In the genomic region with DNA sequence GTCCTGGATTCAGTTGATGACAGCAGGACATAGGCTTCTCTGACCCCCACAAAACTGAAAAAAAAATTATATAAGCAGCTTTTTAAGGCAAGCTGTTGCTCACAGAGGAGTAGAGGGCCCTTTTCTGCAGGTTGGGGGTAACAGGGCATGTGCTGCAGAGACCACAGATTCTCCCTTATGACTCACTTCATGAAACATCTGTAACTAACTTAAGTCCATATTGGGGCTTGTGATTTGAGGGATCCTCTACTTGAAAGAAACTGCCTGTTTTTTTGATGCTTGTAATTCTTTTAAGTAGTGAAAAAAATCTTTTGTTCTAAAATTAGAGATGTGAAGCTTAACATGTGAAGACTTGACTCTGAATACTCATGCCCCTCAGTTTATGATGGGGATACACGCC, we compare ENCODE assay signal across 8 cellular contexts. TPM values are rescaled to one million over a fixed set of nuclear protein-coding genes. Genes with fewer than 3 reads are reported as not detected.
DNase-seq lines count a peak whose midpoint lies in the region; ATAC-seq and TF ChIP-seq lines count a peak whose summit lies in the region.

No MANE protein-coding gene starts in this region.

- H3K27ac Mint-ChIP-seq in activated T-helper 2 cell treated with anti-CD3 and anti-CD28 coated beads, Interferon-gamma antibody, Interleukin-2, Interleukin-4, amounts not matched to agents 10 μg/mL and 5 μg/mL and 100 μg/mL, durations not matched to agents 14 hours and 24 hours and 36 hours: peak overlapping the region; percentile 46

- TF ChIP-seq CTCF in AG09309 (IDR thresholded peaks at IDR 0.05; ENCODE audit: control insufficient read depth, insufficient read depth, low read depth, low read length, missing control alignments): no peak

- DNase-seq in AG09309 (ENCODE audit: low read depth) (peak; percentile 67), SHP77 (lab: John Stamatoyannopoulos, UW) (no peak), inferior parietal cortex (ENCODE audit: extremely low spot score) (no peak), posterior vena cava (ENCODE audit: low spot score) (no peak)
- no peak for DNase-seq in activated T-helper 2 cell treated with anti-CD3 and anti-CD28 coated beads, Interferon-gamma antibody, Interleukin-2, Interleukin-4, amounts not matched to agents 10 μg/mL and 5 μg/mL and 100 μg/mL, durations not matched to agents 14 hours and 24 hours and 36 hours (ENCODE audit: low spot score)

- H3K27me3 Mint-ChIP-seq in activated T-helper 2 cell treated with anti-CD3 and anti-CD28 coated beads, Interferon-gamma antibody, Interleukin-2, Interleukin-4, amounts not matched to agents 10 μg/mL and 5 μg/mL and 100 μg/mL, durations not matched to agents 14 hours and 24 hours and 36 hours (ENCODE audit: low read depth): no peaks in the 10 kb centered on the region

- H3K4me3 Mint-ChIP-seq in activated T-helper 2 cell treated with anti-CD3 and anti-CD28 coated beads, Interferon-gamma antibody, Interleukin-2, Interleukin-4, amounts not matched to agents 10 μg/mL and 5 μg/mL and 100 μg/mL, durations not matched to agents 14 hours and 24 hours and 36 hours (ENCODE audit: low read depth): no peak overlapping the region

- ATAC-seq in GM19023 (IDR thresholded peaks at IDR 0.05; ENCODE audit: unreplicated experiment) (peak; percentile 98), HG03025 (IDR thresholded peaks at IDR 0.05; ENCODE audit: low FRiP score, unreplicated experiment) (peak; percentile 95), esophagus mucosa (no peak)

- no peak overlapping the region for H3K4me3 ChIP-seq in AG09309 (ENCODE audit: control insufficient read depth, low read depth, low read length)

- intact Hi-C loops in activated T-helper 2 cell treated with anti-CD3 and anti-CD28 coated beads, Interferon-gamma antibody, Interleukin-2, Interleukin-4, amounts not matched to agents 10 μg/mL and 5 μg/mL and 100 μg/mL, durations not matched to agents 14 hours and 24 hours and 36 hours (cut with micrococcal nuclease): loop anchor here (5.0 kb wide), 2 partner anchors 50 to 110 kb away; no protein-coding TSS in a partner anchor
- intact Hi-C loops in posterior vena cava (cut with DNase I): no loop called here

- H3K9me3 Mint-ChIP-seq in activated T-helper 2 cell treated with anti-CD3 and anti-CD28 coated beads, Interferon-gamma antibody, Interleukin-2, Interleukin-4, amounts not matched to agents 10 μg/mL and 5 μg/mL and 100 μg/mL, durations not matched to agents 14 hours and 24 hours and 36 hours: no peaks in the 10 kb centered on the region

- peaks cover 69% of the 10 kb centered on the region for H3K36me3 Mint-ChIP-seq in activated T-helper 2 cell treated with anti-CD3 and anti-CD28 coated beads, Interferon-gamma antibody, Interleukin-2, Interleukin-4, amounts not matched to agents 10 μg/mL and 5 μg/mL and 100 μg/mL, durations not matched to agents 14 hours and 24 hours and 36 hours (ENCODE audit: low read depth)

- peaks cover 32% of the 10 kb centered on the region for H3K4me1 Mint-ChIP-seq in activated T-helper 2 cell treated with anti-CD3 and anti-CD28 coated beads, Interferon-gamma antibody, Interleukin-2, Interleukin-4, amounts not matched to agents 10 μg/mL and 5 μg/mL and 100 μg/mL, durations not matched to agents 14 hours and 24 hours and 36 hours (ENCODE audit: low read depth)

RNA-seq across cellular contexts. Expression of a gene that starts 33.4 kb away (rescaled TPM):
- total RNA-seq in activated T-helper 2 cell treated with anti-CD3 and anti-CD28 coated beads, Interferon-gamma antibody, Interleukin-2, Interleukin-4, amounts not matched to agents 10 μg/mL and 5 μg/mL and 100 μg/mL, durations not matched to agents 14 hours and 24 hours and 36 hours: 452 and 492 TPM in 2 replicates
- total RNA-seq in esophagus mucosa (198 TPM), posterior vena cava (100 to 1,000 TPM; 189 to 213 TPM)
